8 cellular contexts compared by ENCODE assay signal in genomic region chr15:55408976-55409375, GRCh38. TPM values are rescaled to one million over a fixed set of nuclear protein-coding genes. Genes with fewer than 3 reads are reported as not detected.
DNase-seq lines count a peak whose midpoint lies in the region; ATAC-seq and TF ChIP-seq lines count a peak whose summit lies in the region.
"Not testable (repeated sequence)": the region's sequence is repeated elsewhere in the genome, so short reads cannot be mapped to it uniquely, and the experiment has no call there.

No MANE protein-coding gene starts in this region.

- H3K4me1 ChIP-seq in BLaER1 treated with 17β-estradiol and CSF1 and Interleukin-3, amounts not matched to agents 10 nM and 100 nM, result peaks cover 32 to 49% (median 43%) of the 10 kb centered on the region in 10 experiments
- not testable (repeated sequence) for H3K4me1 ChIP-seq in IMR-90 (ENCODE audit: control insufficient read depth, insufficient read depth, low read length); neural progenitor cell
- H3K4me1 ChIP-seq in ascending aorta (peaks cover 2 to 27% of the 10 kb centered on the region in 2 donors), stomach (peaks cover 12 to 48% (median 41%) of the 10 kb centered on the region in 4 donors)

- not testable (repeated sequence) for H4K20me1 ChIP-seq in BLaER1 treated with 17β-estradiol and CSF1 and Interleukin-3, amounts not matched to agents 10 nM and 100 nM; IMR-90 (ENCODE audit: insufficient read depth, low read length); neural progenitor cell (ENCODE audit: low read depth)

- H3K79me1 ChIP-seq in IMR-90 (ENCODE audit: low read depth in 1 of 2, low read length in 2 of 2), result not testable (repeated sequence)

- TF ChIP-seq RAD21 in IMR-90 (IDR thresholded peaks at IDR 0.05; ENCODE audit: low read length), result not testable (repeated sequence)

- 68% methylated on average over 5 of the region's 14 CpGs; no CpG with 5 or more reads in 1 of the 2 experiments for WGBS in IMR-90 (ENCODE audit: extremely low coverage in 2 of 2, insufficient read length in 1 of 2), 2 experiments
- WGBS in stomach, 5 donors, result 42 to 55% (median 47%) methylated on average over 14 of the region's 14 CpGs

- peak overlapping the region; percentile 21 for H2BK5ac ChIP-seq in IMR-90 (ENCODE audit: low read depth, low read length, poor library complexity, severe bottlenecking)

- H3K9me1 ChIP-seq in IMR-90 (ENCODE audit: insufficient read depth, low read length), result not testable (repeated sequence)

- not testable (repeated sequence) for H3K9me3 ChIP-seq in BLaER1 treated with 17β-estradiol and CSF1 and Interleukin-3, amounts not matched to agents 10 nM and 100 nM (replicated peaks in 1 of 11); IMR-90 (ENCODE audit: control insufficient read depth, insufficient read depth, low read length); ascending aorta; neural progenitor cell (ENCODE audit: low read depth); stomach

- H2AK5ac ChIP-seq in IMR-90 (ENCODE audit: low read depth, low read length), result not testable (repeated sequence)

- POLR2A ChIA-PET in IMR-90 (lab: Charles Lee; ENCODE audit: unreplicated experiment), result not testable (repeated sequence)

- H2BK120ac ChIP-seq in IMR-90 (ENCODE audit: low read depth, low read length), result 0 out of 2 replicates have a peak overlapping the region, but pooled peaks have one; percentile 20

- not testable (repeated sequence) for H3K27me3 ChIP-seq in BLaER1 treated with 17β-estradiol and CSF1 and Interleukin-3, amounts not matched to agents 10 nM and 100 nM; IMR-90 (ENCODE audit: control insufficient read depth, insufficient read depth, low read length); ascending aorta; neural progenitor cell; stomach

- peaks cover 23% of the 10 kb centered on the region for H3F3A ChIP-seq in neural progenitor cell (ENCODE audit: low read depth)

- not testable (repeated sequence) for H3K18ac ChIP-seq in IMR-90 (ENCODE audit: low read depth, low read length)

- H4K91ac ChIP-seq in IMR-90 (ENCODE audit: insufficient read depth, low read depth, low read length), result not testable (repeated sequence)

- not testable (repeated sequence) for ATAC-seq in IMR-90 (ENCODE audit: low read depth)

- in situ Hi-C loops in IMR-90 (cut with MboI; ENCODE audit: low sequenced_read_pairs), result not testable (repeated sequence)

- H3K9me3 Mint-ChIP-seq in endothelial cell (ENCODE audit: unreplicated experiment); immature natural killer cell; neural progenitor cell: not testable (repeated sequence)

- peak overlapping the region; percentile 94 for H2AFZ ChIP-seq in IMR-90 (replicated peaks; ENCODE audit: low read length, poor library complexity)
- peak overlapping the region; percentile 77 for H2AFZ ChIP-seq in neural progenitor cell (replicated peaks)

- TF ChIP-seq EP300 in stomach (IDR thresholded peaks at IDR 0.05), result not testable (repeated sequence)

- dilution Hi-C loops in IMR-90 (cut with HindIII; ENCODE audit: low sequenced_read_pairs, unreplicated experiment), result not testable (repeated sequence)

- peak overlapping the region; percentile 79 to 92 (median 87) for H3K4me2 ChIP-seq in BLaER1 treated with 17β-estradiol and CSF1 and Interleukin-3, amounts not matched to agents 10 nM and 100 nM
- H3K4me2 ChIP-seq in IMR-90 (ENCODE audit: low read depth, low read length), result peak overlapping the region; percentile 91
- peak overlapping the region; percentile 81 for H3K4me2 ChIP-seq in neural progenitor cell

- peak overlapping the region; percentile 22 to 61; a peak in 2 of 4 replicates for H4K8ac ChIP-seq in IMR-90 (ENCODE audit: low read depth in 2 of 2, low read length in 2 of 2)

- peak overlapping the region; percentile 24; the same call in 1 of the 2 replicates for H3K4ac ChIP-seq in IMR-90 (ENCODE audit: low read depth, low read length)

- TF ChIP-seq CTCF in IMR-90 (conservative IDR thresholded peaks at IDR 0.05; ENCODE audit: low read depth, low read length); VCaP (conservative IDR thresholded peaks at IDR 0.05); ascending aorta (IDR thresholded peaks at IDR 0.05); endothelial cell (IDR thresholded peaks at IDR 0.05; ENCODE audit: unreplicated experiment); neural progenitor cell (IDR thresholded peaks at IDR 0.05); stomach (IDR thresholded peaks at IDR 0.05): not testable (repeated sequence)

- not testable (repeated sequence) for H3K4me1 Mint-ChIP-seq in endothelial cell (ENCODE audit: unreplicated experiment); neural progenitor cell
- peaks cover 22 to 26% of the 10 kb centered on the region in 2 donors for H3K4me1 Mint-ChIP-seq in immature natural killer cell

- H3K14ac ChIP-seq in IMR-90 (replicated peaks; ENCODE audit: low read depth, low read length), result peak overlapping the region; percentile 5; the same call in 1 of the 2 replicates

- H3K79me2 ChIP-seq in neural progenitor cell (ENCODE audit: low read depth), result not testable (repeated sequence)

- H3K4me3 Mint-ChIP-seq in endothelial cell (ENCODE audit: unreplicated experiment), result peak overlapping the region; percentile 96
- H3K4me3 Mint-ChIP-seq in immature natural killer cell, result peak overlapping the region; percentile 93 to 96 (median 94)
- H3K4me3 Mint-ChIP-seq in neural progenitor cell, result peak overlapping the region; percentile 92

- H3K36me3 Mint-ChIP-seq in endothelial cell (ENCODE audit: low read depth, unreplicated experiment); immature natural killer cell; neural progenitor cell: not testable (repeated sequence)

- not testable (repeated sequence) for H2AK9ac ChIP-seq in IMR-90 (replicated peaks; ENCODE audit: low read depth, low read length, poor library complexity)

- peak overlapping the region; percentile 38 to 93 (median 87); a peak in 21 of 22 replicates for H3K27ac ChIP-seq in BLaER1 treated with 17β-estradiol and CSF1 and Interleukin-3, amounts not matched to agents 10 nM and 100 nM
- H3K27ac ChIP-seq in IMR-90 (ENCODE audit: insufficient read depth, low read length) (peak overlapping the region; percentile 52; the same call in 1 of the 2 replicates), VCaP (peak overlapping the region; percentile 76), ascending aorta (peak overlapping the region in 1 of 2 donors; percentile 93), neural progenitor cell (peak overlapping the region; percentile 62), stomach (peak overlapping the region in 4 of 5 donors; percentile 95 to 98 (median 97))

- peaks cover 11% of the 10 kb centered on the region for H3K27me3 Mint-ChIP-seq in endothelial cell (ENCODE audit: unreplicated experiment)
- peaks cover 7 to 11% (median 7%) of the 10 kb centered on the region in 3 donors for H3K27me3 Mint-ChIP-seq in immature natural killer cell (ENCODE audit: low read depth in 3 of 3)
- H3K27me3 Mint-ChIP-seq in neural progenitor cell (ENCODE audit: insufficient read depth, low read depth), result not testable (repeated sequence)

- peak overlapping the region; percentile 46; the same call in 1 of the 2 replicates for H4K5ac ChIP-seq in IMR-90 (ENCODE audit: low read depth, low read length)

- not testable (repeated sequence) for TF ChIP-seq POLR2A in IMR-90 (IDR thresholded peaks at IDR 0.05; ENCODE audit: low read depth, low read length); stomach (IDR thresholded peaks at IDR 0.05)

- CTCF ChIA-PET in IMR-90 (lab: Yijun Ruan, JAX), result interaction anchor here (0.5 to 1.8 kb wide), 6 partner anchors 25 to 90 kb away, joined by 3 to 9 read pairs (median 4); partner anchors contain the start of genes PIGB and PIGBOS1

- BruUV-seq in IMR-90 (replicated peaks; lab: Mats Ljungman, UMichigan), result not testable (repeated sequence)

- intact Hi-C loops in IMR-90 (cut with micrococcal nuclease) (loop anchor here (1.0 kb wide), 1 partner anchor 90 kb away; the partner anchor contains the start of genes PIGB and PIGBOS1), ascending aorta (cut with DNase I) (loop anchor here (1.0 to 10.0 kb wide), 6 partner anchors 88 to 1478 kb away; partner anchors contain the start of genes PIGB, PIGBOS1 and RSL24D1)
- intact Hi-C loops in stomach (cut with DNase I; ENCODE audit: low total_unique reads), result not testable (repeated sequence)

- peak overlapping the region; percentile 68 to 89 (median 83) for H3K4me3 ChIP-seq in BLaER1 treated with 17β-estradiol and CSF1 and Interleukin-3, amounts not matched to agents 10 nM and 100 nM
- H3K4me3 ChIP-seq in IMR-90 (ENCODE audit: insufficient read depth, low read depth, low read length), result peak overlapping the region; percentile 83
- H3K4me3 ChIP-seq in ascending aorta, result peak overlapping the region; percentile 79 to 81
- peak overlapping the region; percentile 88 for H3K4me3 ChIP-seq in neural progenitor cell
- H3K4me3 ChIP-seq in stomach, result peak overlapping the region; percentile 83 to 95 (median 86)

- H3K27ac Mint-ChIP-seq in endothelial cell (ENCODE audit: unreplicated experiment), result peak overlapping the region; percentile 99
- H3K27ac Mint-ChIP-seq in immature natural killer cell, result peak overlapping the region; percentile 93 to 99 (median 98)
- peak overlapping the region; percentile 95 for H3K27ac Mint-ChIP-seq in neural progenitor cell

- H3K9ac ChIP-seq in BLaER1 treated with 17β-estradiol and CSF1 and Interleukin-3, amounts not matched to agents 10 nM and 100 nM, result peak overlapping the region; percentile 86 to 94 (median 87)
- H3K9ac ChIP-seq in IMR-90 (ENCODE audit: low read depth, low read length), result peak overlapping the region; percentile 74
- peak overlapping the region; percentile 10 for H3K9ac ChIP-seq in neural progenitor cell

- not testable (repeated sequence) for H2BK15ac ChIP-seq in IMR-90 (ENCODE audit: low read depth, low read length)

- not testable (repeated sequence) for H2BK20ac ChIP-seq in IMR-90 (ENCODE audit: low read depth, low read length)

- not testable (repeated sequence) for DNase-seq in IMR-90; ascending aorta (ENCODE audit: low spot score in 2 of 2); endothelial cell (ENCODE audit: low spot score); immature natural killer cell; neural progenitor cell (ENCODE audit: low spot score); stomach

- peak overlapping the region; percentile 34; the same call in 1 of the 2 replicates for H3K23ac ChIP-seq in IMR-90 (ENCODE audit: low read depth, low read length)

- peaks cover 0 to 16% (median 4%) of the 10 kb centered on the region in 11 experiments; a peak in 4 of 22 replicates for H3K36me3 ChIP-seq in BLaER1 treated with 17β-estradiol and CSF1 and Interleukin-3, amounts not matched to agents 10 nM and 100 nM
- not testable (repeated sequence) for H3K36me3 ChIP-seq in IMR-90 (ENCODE audit: control insufficient read depth, insufficient read depth, low read length); ascending aorta; neural progenitor cell; stomach

- peak overlapping the region; percentile 20 for H3K56ac ChIP-seq in IMR-90 (ENCODE audit: extremely low read depth, insufficient read depth, low read length)

RNA-seq across cellular contexts. Expression of gene PIERCE2, which starts 0.7 kb away (rescaled TPM):
- total RNA-seq in IMR-90 (2012; rRNA removed) (0.28 and 0.36 TPM in 2 replicates), ascending aorta (not detected), endothelial cell (ENCODE audit: unreplicated experiment) (1.4 TPM), neural progenitor cell (ENCODE audit: low replicate concordance) (3.9 and 14.2 TPM in 2 replicates), stomach (1 to 10 TPM in 3 of 5 donors, not detected in 2; 1.1 to 3.6 (median 2.8) TPM)
- polyA plus RNA-seq in IMR-90 (2012; rRNA removed) (0.48 and 1.0 TPM in 2 replicates), immature natural killer cell (1 to 10 TPM in 1 of 3 donors, not detected in 2; 1.0 TPM), stomach (10 to 100 TPM in 2 of 3 donors, 1 to 10 TPM in 1; 7.4 to 15.2 (median 12.2) TPM)
- 0.13 TPM in 1 of 2 replicates, not detected in the other for polyA plus RNA-seq in IMR-90 (2012; cell fraction: cytosol; rRNA removed)
- 0.22 TPM in 1 of 2 replicates, not detected in the other for polyA plus RNA-seq in IMR-90 (2012; cell fraction: nucleus; rRNA removed; ENCODE audit: low replicate concordance)

RNA-seq across cellular contexts. Expression of gene CCPG1, which starts 0.8 kb away (rescaled TPM):
- total RNA-seq in IMR-90 (2012; rRNA removed) (14.3 and 18.9 TPM in 2 replicates), ascending aorta (44.5 TPM), endothelial cell (ENCODE audit: unreplicated experiment) (31.5 TPM), neural progenitor cell (ENCODE audit: low replicate concordance) (13.8 and 28.0 TPM in 2 replicates), stomach (100 to 1,000 TPM in 1 of 5 donors, 10 to 100 TPM in 4; 15.9 to 119 (median 54.6) TPM)
- polyA plus RNA-seq in IMR-90 (2012; rRNA removed) (7.7 and 11.4 TPM in 2 replicates), immature natural killer cell (10 to 100 TPM; 40.9 to 89.3 (median 65.3) TPM), stomach (10 to 100 TPM; 15.1 to 17.3 (median 17.1) TPM)
- 1.6 and 2.9 TPM in 2 replicates for polyA plus RNA-seq in IMR-90 (2012; cell fraction: cytosol; rRNA removed)
- 0.66 and 6.3 TPM in 2 replicates for polyA plus RNA-seq in IMR-90 (2012; cell fraction: nucleus; rRNA removed; ENCODE audit: low replicate concordance)

Comparison
In these comparisons a context has a peak if more than half of its experiments do, and no peak if none do; other contexts are left out.
1. H3K9ac ChIP-seq: peak in every context shown above with its lines; median percentile 87 in BLaER1 treated with 17β-estradiol and CSF1 and Interleukin-3, amounts not matched to agents 10 nM and 100 nM; 74 in IMR-90; 10 in neural progenitor cell.